Comparison of ENCODE assay signal across 1 cellular context in the genomic region with DNA sequence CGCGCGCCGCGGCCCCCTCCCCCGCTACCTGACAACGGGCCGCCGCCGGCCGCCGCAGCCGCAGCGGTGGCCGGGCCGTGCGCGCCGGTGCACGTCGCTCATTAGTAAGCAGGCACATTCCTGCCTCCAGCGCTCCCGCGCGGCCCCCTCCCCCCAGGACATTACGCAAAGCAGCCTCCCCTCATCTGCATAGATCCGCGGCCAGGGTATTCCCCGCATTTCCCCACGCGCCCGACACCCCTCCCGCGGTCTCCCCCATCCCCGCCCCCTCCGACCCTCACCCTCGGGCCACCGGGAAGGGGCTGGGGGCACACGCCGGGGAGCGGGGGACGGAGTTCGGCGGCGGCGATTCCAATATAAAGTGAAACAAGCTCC.
TF ChIP-seq lines count a peak whose summit lies in the region.

A gene with protein sequence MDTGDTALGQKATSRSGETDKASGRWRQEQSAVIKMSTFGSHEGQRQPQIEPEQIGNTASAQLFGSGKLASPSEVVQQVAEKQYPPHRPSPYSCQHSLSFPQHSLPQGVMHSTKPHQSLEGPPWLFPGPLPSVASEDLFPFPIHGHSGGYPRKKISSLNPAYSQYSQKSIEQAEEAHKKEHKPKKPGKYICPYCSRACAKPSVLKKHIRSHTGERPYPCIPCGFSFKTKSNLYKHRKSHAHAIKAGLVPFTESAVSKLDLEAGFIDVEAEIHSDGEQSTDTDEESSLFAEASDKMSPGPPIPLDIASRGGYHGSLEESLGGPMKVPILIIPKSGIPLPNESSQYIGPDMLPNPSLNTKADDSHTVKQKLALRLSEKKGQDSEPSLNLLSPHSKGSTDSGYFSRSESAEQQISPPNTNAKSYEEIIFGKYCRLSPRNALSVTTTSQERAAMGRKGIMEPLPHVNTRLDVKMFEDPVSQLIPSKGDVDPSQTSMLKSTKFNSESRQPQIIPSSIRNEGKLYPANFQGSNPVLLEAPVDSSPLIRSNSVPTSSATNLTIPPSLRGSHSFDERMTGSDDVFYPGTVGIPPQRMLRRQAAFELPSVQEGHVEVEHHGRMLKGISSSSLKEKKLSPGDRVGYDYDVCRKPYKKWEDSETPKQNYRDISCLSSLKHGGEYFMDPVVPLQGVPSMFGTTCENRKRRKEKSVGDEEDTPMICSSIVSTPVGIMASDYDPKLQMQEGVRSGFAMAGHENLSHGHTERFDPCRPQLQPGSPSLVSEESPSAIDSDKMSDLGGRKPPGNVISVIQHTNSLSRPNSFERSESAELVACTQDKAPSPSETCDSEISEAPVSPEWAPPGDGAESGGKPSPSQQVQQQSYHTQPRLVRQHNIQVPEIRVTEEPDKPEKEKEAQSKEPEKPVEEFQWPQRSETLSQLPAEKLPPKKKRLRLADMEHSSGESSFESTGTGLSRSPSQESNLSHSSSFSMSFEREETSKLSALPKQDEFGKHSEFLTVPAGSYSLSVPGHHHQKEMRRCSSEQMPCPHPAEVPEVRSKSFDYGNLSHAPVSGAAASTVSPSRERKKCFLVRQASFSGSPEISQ (N-terminal part only) (minus strand): TSS at position 106 of the 375 bp plus-strand sequence. CDS start 170,438 bp downstream, outside the sequence.

TF ChIP-seq in K562, 482 proteins besides CTCF, POLR2A, EP300 and RAD21 (continued from another document):
- no peak for TF ChIP-seq HDAC3 (IDR thresholded peaks at IDR 0.05; ENCODE audit: borderline replicate concordance, partially characterized antibody)
- TF ChIP-seq ZNF12 (CRISPR knock-in tag; IDR thresholded peaks at IDR 0.05) = no peak
- no peak for TF ChIP-seq ZNF146 (CRISPR knock-in tag; IDR thresholded peaks at IDR 0.05; ENCODE audit: unreplicated experiment)
- no peak for TF ChIP-seq MXI1 (IDR thresholded peaks at IDR 0.05; ENCODE audit: low read depth, low read length)
- no peak for TF ChIP-seq ZC3H4 (CRISPR knock-in tag; IDR thresholded peaks at IDR 0.05; ENCODE audit: borderline replicate concordance)
- TF ChIP-seq RBM34 (IDR thresholded peaks at IDR 0.05; ENCODE audit: borderline replicate concordance, insufficient read depth, low read length) = no peak
- TF ChIP-seq ZNF239 (CRISPR knock-in tag; IDR thresholded peaks at IDR 0.05) = no peak
- peak in 1 of 2 experiments; percentile 69; a peak in 1 of 4 replicates for TF ChIP-seq TEAD1 (CRISPR knock-in tag; IDR thresholded peaks at IDR 0.05)
- no peak for TF ChIP-seq ZNF586 (CRISPR knock-in tag; conservative IDR thresholded peaks at IDR 0.05)
- 0 out of 6 replicates have a peak, but pooled peaks of 1 of the 3 experiments have one; percentile 35 for TF ChIP-seq ZBTB11 (CRISPR knock-in tag; IDR thresholded peaks at IDR 0.05)
- TF ChIP-seq SIX5 (IDR thresholded peaks at IDR 0.05; ENCODE audit: borderline replicate concordance in 1 of 2, insufficient read depth in 1 of 2, low read depth in 1 of 2, low read length in 2 of 2) = no peak
- TF ChIP-seq GABPA (tag; conservative IDR thresholded peaks at IDR 0.05; ENCODE audit: low read depth) = peak; percentile 36; the same call in 1 of the 2 replicates
- no peak for TF ChIP-seq ZBTB17 (CRISPR knock-in tag; IDR thresholded peaks at IDR 0.05)
- no peak for TF ChIP-seq TEAD4 (IDR thresholded peaks at IDR 0.05; ENCODE audit: low read length)
- TF ChIP-seq TEAD4 (CRISPR knock-in tag; IDR thresholded peaks at IDR 0.05; ENCODE audit: borderline replicate concordance) = no peak
- TF ChIP-seq ZNF23 (CRISPR knock-in tag; IDR thresholded peaks at IDR 0.05) = no peak
- no peak for TF ChIP-seq TFAM (CRISPR knock-in tag; conservative IDR thresholded peaks at IDR 0.05)
- TF ChIP-seq KHSRP (IDR thresholded peaks at IDR 0.05) = no peak
- TF ChIP-seq PCBP2 (IDR thresholded peaks at IDR 0.05; ENCODE audit: low read depth, low read length, poor library complexity, severe bottlenecking) = no peak
- TF ChIP-seq FIP1L1 (IDR thresholded peaks at IDR 0.05; ENCODE audit: low read depth, low read length, poor library complexity, severe bottlenecking) = no peak
- TF ChIP-seq BRCA1 (IDR thresholded peaks at IDR 0.05) = no peak
- TF ChIP-seq BRCA1 (CRISPR knock-in tag; IDR thresholded peaks at IDR 0.05) = no peak
- TF ChIP-seq ZKSCAN8 (CRISPR knock-in tag; IDR thresholded peaks at IDR 0.05) = no peak
- no peak for TF ChIP-seq ZC3H11A (IDR thresholded peaks at IDR 0.05; ENCODE audit: low read depth, low read length)
- TF ChIP-seq HSF4 (CRISPR knock-in tag; IDR thresholded peaks at IDR 0.05; ENCODE audit: borderline replicate concordance) = no peak
- TF ChIP-seq ZNF174 (CRISPR knock-in tag; IDR thresholded peaks at IDR 0.05) = no peak
- TF ChIP-seq ZNF707 (CRISPR knock-in tag; conservative IDR thresholded peaks at IDR 0.05) = no peak
- TF ChIP-seq TSC22D4 (tag; IDR thresholded peaks at IDR 0.05) = no peak
- no peak for TF ChIP-seq ZNF282 (CRISPR knock-in tag; IDR thresholded peaks at IDR 0.05)
- TF ChIP-seq, protein P1, sequence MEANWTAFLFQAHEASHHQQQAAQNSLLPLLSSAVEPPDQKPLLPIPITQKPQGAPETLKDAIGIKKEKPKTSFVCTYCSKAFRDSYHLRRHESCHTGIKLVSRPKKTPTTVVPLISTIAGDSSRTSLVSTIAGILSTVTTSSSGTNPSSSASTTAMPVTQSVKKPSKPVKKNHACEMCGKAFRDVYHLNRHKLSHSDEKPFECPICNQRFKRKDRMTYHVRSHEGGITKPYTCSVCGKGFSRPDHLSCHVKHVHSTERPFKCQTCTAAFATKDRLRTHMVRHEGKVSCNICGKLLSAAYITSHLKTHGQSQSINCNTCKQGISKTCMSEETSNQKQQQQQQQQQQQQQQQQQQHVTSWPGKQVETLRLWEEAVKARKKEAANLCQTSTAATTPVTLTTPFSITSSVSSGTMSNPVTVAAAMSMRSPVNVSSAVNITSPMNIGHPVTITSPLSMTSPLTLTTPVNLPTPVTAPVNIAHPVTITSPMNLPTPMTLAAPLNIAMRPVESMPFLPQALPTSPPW (CRISPR knock-in tag; IDR thresholded peaks at IDR 0.05) = peak; percentile 44
- TF ChIP-seq E2F6 (IDR thresholded peaks at IDR 0.05; ENCODE audit: borderline replicate concordance in 1 of 2, extremely low read depth in 1 of 2, insufficient read depth in 1 of 2, insufficient read length in 1 of 2, low read depth in 1 of 2, low read length in 1 of 2, poor library complexity in 1 of 2, severe bottlenecking in 1 of 2) = no peak
- TF ChIP-seq EWSR1 (IDR thresholded peaks at IDR 0.05; ENCODE audit: borderline replicate concordance, low read depth, partially characterized antibody) = no peak
- TF ChIP-seq SNRNP70 (optimal IDR thresholded peaks at IDR 0.05; ENCODE audit: low read depth, low read length) = no peak
- TF ChIP-seq HLTF (IDR thresholded peaks at IDR 0.05) = no peak
- TF ChIP-seq CEBPG (CRISPR knock-in tag; IDR thresholded peaks at IDR 0.05) = no peak
- TF ChIP-seq CEBPG (tag; conservative IDR thresholded peaks at IDR 0.05 in 1 of 2, IDR thresholded peaks at IDR 0.05 in 1 of 2) = peak; percentile 44 to 50; a peak in 3 of 4 replicates
- TF ChIP-seq NCOA1 (IDR thresholded peaks at IDR 0.05; ENCODE audit: low read depth) = no peak
- no peak for TF ChIP-seq CBFA2T2 (conservative IDR thresholded peaks at IDR 0.05)
- TF ChIP-seq HNRNPH1 (optimal IDR thresholded peaks at IDR 0.05; ENCODE audit: low read depth, low read length) = no peak
- no peak for TF ChIP-seq ZNF644 (tag; IDR thresholded peaks at IDR 0.05; ENCODE audit: low read depth)
- no peak for TF ChIP-seq BRD4 (IDR thresholded peaks at IDR 0.05)
- TF ChIP-seq PHF8 (IDR thresholded peaks at IDR 0.05; ENCODE audit: borderline replicate concordance, low read length) = peak; percentile 23; the same call in 1 of the 2 replicates
- TF ChIP-seq NR2C2 (CRISPR knock-in tag; IDR thresholded peaks at IDR 0.05) = 0 out of 2 replicates have a peak, but pooled peaks have one; percentile 9
- TF ChIP-seq NR2C2 (tag; IDR thresholded peaks at IDR 0.05) = no peak
- TF ChIP-seq THRA (IDR thresholded peaks at IDR 0.05) = no peak
- no peak for TF ChIP-seq MEIS2 (IDR thresholded peaks at IDR 0.05; ENCODE audit: partially characterized antibody)
TF ChIP-seq in K562: peak in this region for 8.
